In genomic region chr3:148955544-148956346, GRCh38 we compare ENCODE assay signal across 8 cellular contexts. TPM values are rescaled to one million over a fixed set of nuclear protein-coding genes. Genes with fewer than 3 reads are reported as not detected.
DNase-seq lines count a peak whose midpoint lies in the region; ATAC-seq and TF ChIP-seq lines count a peak whose summit lies in the region.

No MANE protein-coding gene starts in this region.

- H3K4me2 ChIP-seq in OCI-LY7 (ENCODE audit: low read length): no peak overlapping the region

- 56% methylated on average over 10 of the region's 12 CpGs for WGBS in right lobe of liver (ENCODE audit: insufficient coverage, low coverage, low lambda C conversion rate, missing lambda C conversion rate)
- WGBS in tibial nerve, 2 donors: 36 to 37% methylated on average over 12 of the region's 12 CpGs

- H3K27me3 ChIP-seq in colonic mucosa (no peaks in the 10 kb centered on the region), right lobe of liver (no peaks in the 10 kb centered on the region), tibial nerve (no peaks in the 10 kb centered on the region)

- no TSS peak for BruUV-seq in OCI-LY7 (replicated peaks; lab: Mats Ljungman, UMichigan)

- intact Hi-C loops in OCI-LY7 (cut with micrococcal nuclease; ENCODE audit: unreplicated experiment) (loop anchor here (1.0 to 10.0 kb wide), 4 partner anchors 165 to 762 kb away; no protein-coding TSS in a partner anchor), colonic mucosa (cut with DNase I) (loop anchor here (5.0 to 10.0 kb wide), 2 partner anchors 169 to 317 kb away; partner anchors contain the start of gene HPS3), right lobe of liver (cut with DNase I) (no loop called here)

- no peak for TF ChIP-seq EP300 in Ishikawa (IDR thresholded peaks at IDR 0.05; ENCODE audit: borderline replicate concordance)
- TF ChIP-seq EP300 in tibial nerve (IDR thresholded peaks at IDR 0.05): peak; percentile 65 to 85

- no peaks in the 10 kb centered on the region for H4K20me1 ChIP-seq in OCI-LY7 (ENCODE audit: insufficient read depth, low read length)

- CTCF ChIA-PET in OCI-LY7 (lab: Charles Lee; ENCODE audit: unreplicated experiment): interaction anchor here (0.9 to 1.3 kb wide), 2 partner anchors 161 to 320 kb away, joined by 3 read pairs; no protein-coding TSS in a partner anchor

- peak; percentile 85 for TF ChIP-seq RAD21 in Ishikawa (IDR thresholded peaks at IDR 0.05; ENCODE audit: low read depth)

- no peaks in the 10 kb centered on the region for H3K79me2 ChIP-seq in OCI-LY7 (ENCODE audit: insufficient read depth, low read depth, low read length)

- ATAC-seq in right lobe of liver: peak; percentile 68 to 79 (median 76)
- ATAC-seq in GM21717 (IDR thresholded peaks at IDR 0.05; ENCODE audit: unreplicated experiment): no peak

- no peak overlapping the region for H3K9ac ChIP-seq in colonic mucosa (ENCODE audit: low read depth in 2 of 2, low read length in 2 of 2)

- no peak for TF ChIP-seq POLR2A in right lobe of liver (IDR thresholded peaks at IDR 0.05)
- no peak for TF ChIP-seq POLR2A in tibial nerve (IDR thresholded peaks at IDR 0.05)

- no peaks in the 10 kb centered on the region for H3K36me3 ChIP-seq in OCI-LY7 (ENCODE audit: insufficient read depth, low read length)
- H3K36me3 ChIP-seq in colonic mucosa: no peaks in the 10 kb centered on the region
- H3K36me3 ChIP-seq in right lobe of liver: no peaks in the 10 kb centered on the region
- H3K36me3 ChIP-seq in tibial nerve: no peaks in the 10 kb centered on the region

- no peak overlapping the region for H3K4me3 ChIP-seq in OCI-LY7 (ENCODE audit: low read depth, low read length, poor library complexity, severe bottlenecking)
- H3K4me3 ChIP-seq in colonic mucosa: no peak overlapping the region
- no peak overlapping the region for H3K4me3 ChIP-seq in right lobe of liver
- no peak overlapping the region for H3K4me3 ChIP-seq in tibial nerve

- peak; percentile 91 for TF ChIP-seq CTCF in OCI-LY7 (conservative IDR thresholded peaks at IDR 0.05; ENCODE audit: low read length)
- peak; percentile 44 for TF ChIP-seq CTCF in colonic mucosa (IDR thresholded peaks at IDR 0.05)
- peak; percentile 40 to 68 (median 61) for TF ChIP-seq CTCF in right lobe of liver (IDR thresholded peaks at IDR 0.05)
- peak; percentile 49 to 60 (median 55) for TF ChIP-seq CTCF in tibial nerve (IDR thresholded peaks at IDR 0.05)

- H3K27ac ChIP-seq in OCI-LY7 (ENCODE audit: low read depth, low read length, poor library complexity, severe bottlenecking): no peak overlapping the region
- H3K27ac ChIP-seq in colonic mucosa: peak overlapping the region; percentile 50
- H3K27ac ChIP-seq in right lobe of liver: peak overlapping the region in 2 of 3 donors; percentile 27 to 47
- H3K27ac ChIP-seq in tibial nerve: peak overlapping the region; percentile 72 to 90 (median 89)

- POLR2A ChIA-PET in OCI-LY7 (lab: Charles Lee): interaction anchor here (0.6 to 1.1 kb wide), 15 partner anchors 33 to 1481 kb away, joined by 3 to 8 read pairs (median 3); partner anchors contain the start of gene HPS3

- H3K9me3 ChIP-seq in OCI-LY7 (ENCODE audit: low read length) (no peaks in the 10 kb centered on the region), colonic mucosa (no peaks in the 10 kb centered on the region), right lobe of liver (no peaks in the 10 kb centered on the region), tibial nerve (no peaks in the 10 kb centered on the region)

- no peak overlapping the region for H2AFZ ChIP-seq in OCI-LY7 (ENCODE audit: low read length)

- no peaks in the 10 kb centered on the region for H3K9me2 ChIP-seq in OCI-LY7 (ENCODE audit: insufficient read depth, low read length)

- peaks cover 3% of the 10 kb centered on the region for H3K4me1 ChIP-seq in OCI-LY7 (ENCODE audit: insufficient read depth, low read length, poor library complexity, severe bottlenecking)
- H3K4me1 ChIP-seq in colonic mucosa: no peaks in the 10 kb centered on the region
- no peaks in the 10 kb centered on the region for H3K4me1 ChIP-seq in right lobe of liver
- H3K4me1 ChIP-seq in tibial nerve: peaks cover 0 to 24% (median 10%) of the 10 kb centered on the region in 4 donors

- peak; percentile 77 for DNase-seq in Daoy (ENCODE audit: low read depth)
- DNase-seq in OCI-LY7 (ENCODE audit: low spot score): peak; percentile 70
- DNase-seq in colonic mucosa: peak; percentile 50
- no peak for DNase-seq in right lobe of liver
- DNase-seq in tibial nerve (ENCODE audit: low spot score in 2 of 2): peak; percentile 32 to 91
- DNase-seq in NCI-H1930 (lab: John Stamatoyannopoulos, UW): no peak

TF ChIP-seq in Ishikawa, 13 proteins besides CTCF, POLR2A, EP300 and RAD21:
- no peak for TF ChIP-seq CEBPB (IDR thresholded peaks at IDR 0.05)
- no peak for TF ChIP-seq TCF12 (IDR thresholded peaks at IDR 0.05; ENCODE audit: low read depth)
- TF ChIP-seq EGR1 (IDR thresholded peaks at IDR 0.05): no peak
- no peak for TF ChIP-seq FOXM1 (IDR thresholded peaks at IDR 0.05; ENCODE audit: borderline replicate concordance, low read depth)
- no peak for TF ChIP-seq ZBTB7A (IDR thresholded peaks at IDR 0.05; ENCODE audit: low read depth)
- TF ChIP-seq TEAD4 (IDR thresholded peaks at IDR 0.05): peak; percentile 28; the same call in 1 of the 2 replicates

RNA-seq across cellular contexts. Expression of gene GYG1, which starts 35.6 kb away (rescaled TPM):
- total RNA-seq in Daoy (2014; rRNA removed; shearing (Covaris generic)): 19.9 and 33.4 TPM in 2 replicates
- 9.6 and 11.5 TPM in 2 replicates for total RNA-seq in OCI-LY7 (2014; rRNA removed; shearing (Covaris generic))
- total RNA-seq in OCI-LY7 (2022) (53.6 and 54.5 TPM in 2 replicates), colonic mucosa (10 to 100 TPM; 26.1 to 32.2 TPM), right lobe of liver (10 to 100 TPM in 3 of 6 experiments, 1 to 10 TPM in 3; 6.6 to 16.3 (median 10.3) TPM), tibial nerve (10 to 100 TPM; 19.5 to 67.5 (median 26.0) TPM)

Comparison
In these comparisons a context has a peak if more than half of its experiments do, and no peak if none do; other contexts are left out.
1. DNase-seq: peak in Daoy (single experiment), OCI-LY7 (single experiment), colonic mucosa (single experiment) and tibial nerve (2 of 2); none in right lobe of liver (0 of 3) and NCI-H1930 (0 of 2).
2. intact Hi-C loops: an anchor here in OCI-LY7 (1.0 to 10.0 kb wide) and colonic mucosa (5.0 to 10.0 kb wide); none called in right lobe of liver.
3. Peak in every context shown above with its lines, with median percentiles within 50 percentile points of each other: CTCF ChIP-seq.